In the genomic region with DNA sequence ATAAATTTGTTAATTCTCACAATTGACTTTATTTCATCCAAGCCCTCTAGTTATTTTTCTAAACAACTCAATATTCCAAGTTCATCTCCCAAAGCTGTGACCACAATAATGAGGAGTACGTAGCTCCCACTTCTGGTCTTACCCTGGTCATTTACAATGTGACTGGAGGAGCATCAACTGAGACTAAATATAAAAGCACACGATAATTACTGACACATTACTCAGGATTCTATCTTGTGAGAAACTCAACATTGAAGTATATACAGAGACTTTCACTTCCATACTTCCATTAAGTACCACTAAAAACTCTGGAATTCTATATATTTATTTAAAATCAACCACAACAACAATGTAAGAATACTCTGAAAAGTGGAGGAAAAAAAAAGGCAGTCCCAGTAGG, we compare ENCODE assay signal across 1 cellular context.
TF ChIP-seq lines count a peak whose summit lies in the region.

No MANE protein-coding gene starts in this region.

TF ChIP-seq in IMR-90, 13 proteins besides CTCF, POLR2A, EP300 and RAD21 (continued from another document):
- no peak for TF ChIP-seq MXI1 (IDR thresholded peaks at IDR 0.05; ENCODE audit: borderline replicate concordance, low read depth, low read length)
